1 cellular context compared by ENCODE assay signal in genomic region chr2:240436626-240437180, GRCh38.
A peak's percentile ranks its signal among the peaks of the same experiment; 100 is the strongest.
TF ChIP-seq lines count a peak whose summit lies in the region.

No MANE protein-coding gene starts in this region.

TF ChIP-seq in H1, 55 proteins besides CTCF, POLR2A, EP300 and RAD21 (continued from another document):
- no peak for TF ChIP-seq BCL11A (IDR thresholded peaks at IDR 0.05; ENCODE audit: low read depth in 2 of 2, low read length in 2 of 2)
- peak; percentile 80 for TF ChIP-seq CTBP2 (IDR thresholded peaks at IDR 0.05; ENCODE audit: borderline replicate concordance, insufficient read depth, insufficient read length, low read length)
- no peak for TF ChIP-seq YY1 (IDR thresholded peaks at IDR 0.05; ENCODE audit: low read depth, low read length)
- no peak for TF ChIP-seq CEBPB (IDR thresholded peaks at IDR 0.05; ENCODE audit: low read depth, low read length)
- no peak for TF ChIP-seq POU5F1 (IDR thresholded peaks at IDR 0.05; ENCODE audit: low read depth, low read length)
- no peak for TF ChIP-seq CHD1 (IDR thresholded peaks at IDR 0.05; ENCODE audit: low read depth, low read length)
- TF ChIP-seq SP2 (IDR thresholded peaks at IDR 0.05; ENCODE audit: low read length): no peak
- TF ChIP-seq, protein P1, sequence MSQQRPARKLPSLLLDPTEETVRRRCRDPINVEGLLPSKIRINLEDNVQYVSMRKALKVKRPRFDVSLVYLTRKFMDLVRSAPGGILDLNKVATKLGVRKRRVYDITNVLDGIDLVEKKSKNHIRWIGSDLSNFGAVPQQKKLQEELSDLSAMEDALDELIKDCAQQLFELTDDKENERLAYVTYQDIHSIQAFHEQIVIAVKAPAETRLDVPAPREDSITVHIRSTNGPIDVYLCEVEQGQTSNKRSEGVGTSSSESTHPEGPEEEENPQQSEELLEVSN (IDR thresholded peaks at IDR 0.05): peak; percentile 99
- no peak for TF ChIP-seq BACH1 (IDR thresholded peaks at IDR 0.05; ENCODE audit: low read length)
- TF ChIP-seq SIRT6 (IDR thresholded peaks at IDR 0.05; ENCODE audit: low read length): no peak
- TF ChIP-seq TEAD4 (IDR thresholded peaks at IDR 0.05; ENCODE audit: low read depth, low read length): no peak
- no peak for TF ChIP-seq CHD7 (IDR thresholded peaks at IDR 0.05; ENCODE audit: insufficient replicate concordance, low read length)
- no peak for TF ChIP-seq SIX5 (IDR thresholded peaks at IDR 0.05; ENCODE audit: low read depth, low read length)
- peak; percentile 54 for TF ChIP-seq ASH2L (IDR thresholded peaks at IDR 0.05; ENCODE audit: low read length)
- peak; percentile 50 for TF ChIP-seq EZH2 (IDR thresholded peaks at IDR 0.05; ENCODE audit: low read depth, low read length, severe bottlenecking)
- no peak for TF ChIP-seq ATF3 (IDR thresholded peaks at IDR 0.05; ENCODE audit: insufficient read depth, low read depth, low read length)
- no peak for TF ChIP-seq CREB1 (IDR thresholded peaks at IDR 0.05)
- peak; percentile 60 for TF ChIP-seq SUZ12 (IDR thresholded peaks at IDR 0.05; ENCODE audit: low read length)
- TF ChIP-seq PHF8 (conservative IDR thresholded peaks at IDR 0.05; ENCODE audit: low read depth, low read length): no peak
- no peak for TF ChIP-seq SRF (IDR thresholded peaks at IDR 0.05; ENCODE audit: low read depth, low read length)
- no peak for TF ChIP-seq RBBP5 (IDR thresholded peaks at IDR 0.05; ENCODE audit: borderline replicate concordance, low read depth, low read length)
TF ChIP-seq in H1: peak in this region for 8.
